In genomic region chr19:50357178-50358100, GRCh38 we compare ENCODE assay signal across 8 cellular contexts. TPM values are rescaled to one million over a fixed set of nuclear protein-coding genes. Genes with fewer than 3 reads are reported as not detected.
DNase-seq lines count a peak whose midpoint lies in the region; ATAC-seq, FAIRE-seq and TF ChIP-seq lines count a peak whose summit lies in the region.

No MANE protein-coding gene starts in this region.

- peak overlapping the region; percentile 73 to 79 for H3K27ac ChIP-seq in A549
- peak overlapping the region; percentile 87 for H3K27ac ChIP-seq in substantia nigra (ENCODE audit: low read depth, low read length, poor library complexity, severe bottlenecking)

- peak; percentile 90 to 93 for TF ChIP-seq RAD21 in A549 (conservative IDR thresholded peaks at IDR 0.05 in 1 of 2, IDR thresholded peaks at IDR 0.05 in 1 of 2)

- TF ChIP-seq POLR2A in A549 (IDR thresholded peaks at IDR 0.05; ENCODE audit: low read length): no peak

- H3K4me2 ChIP-seq in A549: peak overlapping the region; percentile 87

- no peaks in the 10 kb centered on the region for H3K9me3 ChIP-seq in A549

- peak; percentile 84 to 89 for ATAC-seq in A549
- ATAC-seq in GM18498 (IDR thresholded peaks at IDR 0.05; ENCODE audit: unreplicated experiment): peak; percentile 52

- TF ChIP-seq CTCF in A549 (IDR thresholded peaks at IDR 0.05): peak; percentile 90
- peak; percentile 75 for TF ChIP-seq CTCF in fibroblast of mammary gland (conservative IDR thresholded peaks at IDR 0.05; ENCODE audit: control insufficient read depth, insufficient read depth, low read depth, low read length)

- 32% methylated on average over 54 of the region's 54 CpGs for WGBS in A549 (ENCODE audit: missing lambda C conversion rate)

- POLR2A ChIA-PET in A549 (lab: Yijun Ruan, JAX): interaction anchor here (0.8 to 1.9 kb wide), 4 partner anchors 11 to 199 kb away, joined by 3 to 5 read pairs (median 5); partner anchors contain the start of genes KCNC3 and POLD1

- peak; percentile 86 for FAIRE-seq in A549 (lab: Jason Lieb, UNC)

- peak overlapping the region; percentile 48 for H3K4me3 ChIP-seq in A549
- peak overlapping the region; percentile 41 for H3K4me3 ChIP-seq in fibroblast of mammary gland (ENCODE audit: control insufficient read depth, low read depth, low read length)

- DNase-seq in A549 (ENCODE audit: low read depth in 1 of 2, low spot score in 1 of 2) (peak; percentile 68 to 82), HT1080 (ENCODE audit: low read depth) (peak; percentile 56), OCI-M2 (lab: John Stamatoyannopoulos, UW; ENCODE audit: unreplicated experiment) (peak; percentile 77), activated T-helper 1 cell treated with Interleukin-2 at 50 U/mL for 16 hours (ENCODE audit: low read depth) (peak; percentile 74), fibroblast of mammary gland (ENCODE audit: low read depth) (peak; percentile 52), nucleus accumbens (lab: John Stamatoyannopoulos, UW) (peak in 53 of 56 donors; percentile 13 to 90 (median 71)), substantia nigra (lab: John Stamatoyannopoulos, UW) (peak in 47 of 49 donors; percentile 24 to 84 (median 68))

- H3K4me1 ChIP-seq in A549: no peaks in the 10 kb centered on the region

- CTCF ChIA-PET in A549 (lab: Yijun Ruan, JAX): interaction anchor here (0.5 to 4.0 kb wide), 57 partner anchors 8 to 1224 kb away, joined by 3 to 53 read pairs (median 4); partner anchors contain the start of genes NAPSA and NR1H2

- TF ChIP-seq EP300 in A549 (IDR thresholded peaks at IDR 0.05): no peak

TF ChIP-seq in A549, 52 proteins besides CTCF, POLR2A, EP300 and RAD21:
- TF ChIP-seq ELK1 (IDR thresholded peaks at IDR 0.05; ENCODE audit: low read depth, low read length) (no peak), FOXS1 (CRISPR knock-in tag; IDR thresholded peaks at IDR 0.05) (no peak), ZNF302 (CRISPR knock-in tag; IDR thresholded peaks at IDR 0.05) (no peak), KDM5A (IDR thresholded peaks at IDR 0.05) (no peak), SREBF2 (IDR thresholded peaks at IDR 0.05) (no peak), MAX (IDR thresholded peaks at IDR 0.05) (no peak; the same call in 1 of the 2 replicates), SMC3 (IDR thresholded peaks at IDR 0.05) (peak; percentile 77), ZFP36 (IDR thresholded peaks at IDR 0.05; ENCODE audit: borderline replicate concordance, partially characterized antibody) (peak; percentile 56), MYC (IDR thresholded peaks at IDR 0.05; ENCODE audit: borderline replicate concordance, low read length) (no peak), FOSB (CRISPR knock-in tag; IDR thresholded peaks at IDR 0.05) (no peak), POLR2AphosphoS2 (conservative IDR thresholded peaks at IDR 0.05; ENCODE audit: low read length) (no peak), ZSCAN20 (CRISPR knock-in tag; IDR thresholded peaks at IDR 0.05) (no peak), CBX8 (IDR thresholded peaks at IDR 0.05) (no peak)

RNA-seq across cellular contexts. Expression of gene NAPSA, which starts 8.0 kb away (rescaled TPM):
- polyA plus RNA-seq in A549 (2011; rRNA removed) (1.3 and 1.7 TPM in 2 replicates), A549 (2017; fragmentation: RNase III; extraction: RNeasy Plus Mini Kit Qiagen cat#74134 plus additional on column Dnase treatment) (1.5 to 2.0 TPM (median 1.7 TPM) in 3 replicates)
- 1.3 and 1.4 TPM in 2 replicates for polyA plus RNA-seq in A549 (2012; cell fraction: cytosol; rRNA removed)
- 5.7 and 7.2 TPM in 2 replicates for polyA plus RNA-seq in A549 (2012; cell fraction: nucleus; rRNA removed)
- 1.2 and 1.8 TPM in 2 replicates for polyA minus RNA-seq in A549 (2011; rRNA and poly(A)+ RNA removed)
- total RNA-seq in HT1080 (2014; rRNA removed; shearing (Covaris generic)): not detected in 2 replicates
- 0.03 TPM in 1 of 2 replicates, not detected in the other for polyA plus RNA-seq in HT1080 (2015; cell fraction: cytosol; rRNA removed)
- polyA plus RNA-seq in HT1080 (2015; cell fraction: nucleus; rRNA removed): 1.2 and 1.6 TPM in 2 replicates

RNA-seq across cellular contexts. Expression of gene NR1H2, which starts 18.8 kb away (rescaled TPM):
- polyA plus RNA-seq in A549 (2011; rRNA removed) (39.2 and 39.3 TPM in 2 replicates), A549 (2017; fragmentation: RNase III; extraction: RNeasy Plus Mini Kit Qiagen cat#74134 plus additional on column Dnase treatment) (52.5 to 69.7 TPM (median 67.0 TPM) in 3 replicates)
- polyA plus RNA-seq in A549 (2012; cell fraction: cytosol; rRNA removed): 66.5 and 83.6 TPM in 2 replicates
- 131 and 169 TPM in 2 replicates for polyA plus RNA-seq in A549 (2012; cell fraction: nucleus; rRNA removed)
- polyA minus RNA-seq in A549 (2011; rRNA and poly(A)+ RNA removed): 44.5 and 46.1 TPM in 2 replicates
- 96.1 and 98.3 TPM in 2 replicates for total RNA-seq in HT1080 (2014; rRNA removed; shearing (Covaris generic))
- 80.4 and 93.4 TPM in 2 replicates for polyA plus RNA-seq in HT1080 (2015; cell fraction: cytosol; rRNA removed)
- 83.7 and 89.2 TPM in 2 replicates for polyA plus RNA-seq in HT1080 (2015; cell fraction: nucleus; rRNA removed)

RNA-seq across cellular contexts. Expression of gene POLD1, which starts 26.7 kb away (rescaled TPM):
- polyA plus RNA-seq in A549 (2011; rRNA removed): 24.2 and 26.1 TPM in 2 replicates
- polyA plus RNA-seq in A549 (2012; cell fraction: cytosol; rRNA removed): 133 and 174 TPM in 2 replicates
- 513 and 742 TPM in 2 replicates for polyA plus RNA-seq in A549 (2012; cell fraction: nucleus; rRNA removed)
- polyA plus RNA-seq in A549 (2017; fragmentation: RNase III; extraction: RNeasy Plus Mini Kit Qiagen cat#74134 plus additional on column Dnase treatment): 84.9 to 88.8 TPM (median 88.0 TPM) in 3 replicates
- polyA minus RNA-seq in A549 (2011; rRNA and poly(A)+ RNA removed): 32.4 and 73.2 TPM in 2 replicates
- total RNA-seq in HT1080 (2014; rRNA removed; shearing (Covaris generic)): 173 and 185 TPM in 2 replicates
- 40.3 and 49.8 TPM in 2 replicates for polyA plus RNA-seq in HT1080 (2015; cell fraction: cytosol; rRNA removed)
- 118 and 132 TPM in 2 replicates for polyA plus RNA-seq in HT1080 (2015; cell fraction: nucleus; rRNA removed)

RNA-seq across cellular contexts. Expression of gene KCNC3, which starts 28.3 kb away (rescaled TPM):
- polyA plus RNA-seq in A549 (2011; rRNA removed) (0.17 and 0.32 TPM in 2 replicates), A549 (2017; fragmentation: RNase III; extraction: RNeasy Plus Mini Kit Qiagen cat#74134 plus additional on column Dnase treatment) (1.0 to 1.7 TPM (median 1.4 TPM) in 3 replicates)
- polyA plus RNA-seq in A549 (2012; cell fraction: cytosol; rRNA removed): 0.30 and 0.41 TPM in 2 replicates
- polyA plus RNA-seq in A549 (2012; cell fraction: nucleus; rRNA removed): 1.3 and 1.5 TPM in 2 replicates
- 0.54 and 0.83 TPM in 2 replicates for polyA minus RNA-seq in A549 (2011; rRNA and poly(A)+ RNA removed)
- total RNA-seq in HT1080 (2014; rRNA removed; shearing (Covaris generic)): not detected in 2 replicates
- 0.02 TPM in 1 of 2 replicates, not detected in the other for polyA plus RNA-seq in HT1080 (2015; cell fraction: cytosol; rRNA removed)
- polyA plus RNA-seq in HT1080 (2015; cell fraction: nucleus; rRNA removed): not detected in 2 replicates

Comparison
In these comparisons a context has a peak if more than half of its experiments do, and no peak if none do; other contexts are left out.
1. Peak in every context shown above with its lines: DNase-seq, ATAC-seq, H3K4me3 ChIP-seq and H3K27ac ChIP-seq.